1 cellular context compared by ENCODE assay signal in the genomic region with DNA sequence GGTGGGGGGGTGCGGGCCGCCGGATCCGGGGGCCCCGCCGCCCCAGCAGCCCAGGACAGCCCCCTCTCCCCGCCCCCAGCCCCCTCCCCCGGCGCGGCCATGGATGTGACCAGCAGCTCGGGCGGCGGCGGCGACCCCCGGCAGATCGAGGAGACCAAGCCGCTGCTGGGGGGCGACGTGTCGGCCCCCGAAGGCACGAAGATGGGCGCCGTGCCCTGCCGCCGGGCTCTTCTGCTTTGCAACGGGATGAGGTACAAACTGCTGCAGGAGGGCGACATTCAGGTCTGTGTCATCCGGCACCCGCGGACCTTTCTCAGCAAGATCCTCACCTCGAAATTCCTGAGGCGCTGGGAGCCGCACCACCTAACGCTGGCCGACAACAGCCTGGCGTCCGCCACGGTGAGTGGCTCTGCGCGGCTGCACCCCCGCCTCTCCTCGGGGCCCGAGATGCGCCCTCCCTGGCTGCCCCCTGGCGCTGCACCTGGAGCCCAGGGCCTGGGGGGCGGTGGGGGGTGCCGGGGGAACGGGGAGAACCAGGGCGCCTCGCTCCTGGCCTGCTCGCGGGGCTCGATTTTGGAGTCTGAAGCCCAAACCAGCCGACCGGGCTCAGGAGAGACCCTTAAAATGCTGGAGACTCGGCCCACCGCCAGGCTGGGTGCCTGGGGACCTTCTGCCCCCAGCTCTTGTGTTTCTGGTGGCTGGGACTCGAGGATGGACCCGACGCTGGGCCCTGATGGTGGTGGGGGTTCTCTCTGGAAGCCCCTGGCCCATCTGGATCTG.
A peak's percentile ranks its signal among the peaks of the same experiment; 100 is the strongest.
TF ChIP-seq lines count a peak whose summit lies in the region.

No MANE protein-coding gene starts in this region.

TF ChIP-seq in HEK293, 187 proteins besides CTCF, POLR2A, EP300 and RAD21 (continued from another document):
- TF ChIP-seq, protein P1, sequence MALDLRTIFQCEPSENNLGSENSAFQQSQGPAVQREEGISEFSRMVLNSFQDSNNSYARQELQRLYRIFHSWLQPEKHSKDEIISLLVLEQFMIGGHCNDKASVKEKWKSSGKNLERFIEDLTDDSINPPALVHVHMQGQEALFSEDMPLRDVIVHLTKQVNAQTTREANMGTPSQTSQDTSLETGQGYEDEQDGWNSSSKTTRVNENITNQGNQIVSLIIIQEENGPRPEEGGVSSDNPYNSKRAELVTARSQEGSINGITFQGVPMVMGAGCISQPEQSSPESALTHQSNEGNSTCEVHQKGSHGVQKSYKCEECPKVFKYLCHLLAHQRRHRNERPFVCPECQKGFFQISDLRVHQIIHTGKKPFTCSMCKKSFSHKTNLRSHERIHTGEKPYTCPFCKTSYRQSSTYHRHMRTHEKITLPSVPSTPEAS (tag by site-specific recombination; IDR thresholded peaks at IDR 0.05), result no peak
- TF ChIP-seq ZNF16 (tag by site-specific recombination; IDR thresholded peaks at IDR 0.05; ENCODE audit: low read depth) (no peak), ZBTB8A (tag by site-specific recombination; IDR thresholded peaks at IDR 0.05) (peak; percentile 71), KLF8 (tag by site-specific recombination; IDR thresholded peaks at IDR 0.05) (no peak), ZNF707 (tag by site-specific recombination; IDR thresholded peaks at IDR 0.05) (no peak), GLIS1 (tag by site-specific recombination; IDR thresholded peaks at IDR 0.05) (peak; percentile 47; the same call in 1 of the 2 replicates), ZNF121 (tag by site-specific recombination; IDR thresholded peaks at IDR 0.05) (no peak), ZBTB17 (tag by site-specific recombination; IDR thresholded peaks at IDR 0.05) (peak; percentile 37; the same call in 1 of the 2 replicates), ZNF324 (tag by site-specific recombination; IDR thresholded peaks at IDR 0.05) (no peak), ZNF341 (tag by site-specific recombination; IDR thresholded peaks at IDR 0.05; ENCODE audit: low read depth) (peak; percentile 89), ZNF791 (tag by site-specific recombination; IDR thresholded peaks at IDR 0.05) (no peak)
- TF ChIP-seq, protein P2, sequence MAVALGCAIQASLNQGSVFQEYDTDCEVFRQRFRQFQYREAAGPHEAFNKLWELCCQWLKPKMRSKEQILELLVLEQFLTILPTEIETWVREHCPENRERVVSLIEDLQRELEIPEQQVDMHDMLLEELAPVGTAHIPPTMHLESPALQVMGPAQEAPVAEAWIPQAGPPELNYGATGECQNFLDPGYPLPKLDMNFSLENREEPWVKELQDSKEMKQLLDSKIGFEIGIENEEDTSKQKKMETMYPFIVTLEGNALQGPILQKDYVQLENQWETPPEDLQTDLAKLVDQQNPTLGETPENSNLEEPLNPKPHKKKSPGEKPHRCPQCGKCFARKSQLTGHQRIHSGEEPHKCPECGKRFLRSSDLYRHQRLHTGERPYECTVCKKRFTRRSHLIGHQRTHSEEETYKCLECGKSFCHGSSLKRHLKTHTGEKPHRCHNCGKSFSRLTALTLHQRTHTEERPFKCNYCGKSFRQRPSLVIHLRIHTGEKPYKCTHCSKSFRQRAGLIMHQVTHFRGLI (tag by site-specific recombination; IDR thresholded peaks at IDR 0.05), result no peak
- TF ChIP-seq, protein P3, sequence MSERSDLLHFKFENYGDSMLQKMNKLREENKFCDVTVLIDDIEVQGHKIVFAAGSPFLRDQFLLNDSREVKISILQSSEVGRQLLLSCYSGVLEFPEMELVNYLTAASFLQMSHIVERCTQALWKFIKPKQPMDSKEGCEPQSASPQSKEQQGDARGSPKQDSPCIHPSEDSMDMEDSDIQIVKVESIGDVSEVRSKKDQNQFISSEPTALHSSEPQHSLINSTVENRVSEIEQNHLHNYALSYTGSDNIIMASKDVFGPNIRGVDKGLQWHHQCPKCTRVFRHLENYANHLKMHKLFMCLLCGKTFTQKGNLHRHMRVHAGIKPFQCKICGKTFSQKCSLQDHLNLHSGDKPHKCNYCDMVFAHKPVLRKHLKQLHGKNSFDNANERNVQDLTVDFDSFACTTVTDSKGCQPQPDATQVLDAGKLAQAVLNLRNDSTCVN (tag by site-specific recombination; optimal IDR thresholded peaks at IDR 0.05), result peak; percentile 40
